Comparison of ENCODE assay signal across 31 cellular contexts in the genomic region with DNA sequence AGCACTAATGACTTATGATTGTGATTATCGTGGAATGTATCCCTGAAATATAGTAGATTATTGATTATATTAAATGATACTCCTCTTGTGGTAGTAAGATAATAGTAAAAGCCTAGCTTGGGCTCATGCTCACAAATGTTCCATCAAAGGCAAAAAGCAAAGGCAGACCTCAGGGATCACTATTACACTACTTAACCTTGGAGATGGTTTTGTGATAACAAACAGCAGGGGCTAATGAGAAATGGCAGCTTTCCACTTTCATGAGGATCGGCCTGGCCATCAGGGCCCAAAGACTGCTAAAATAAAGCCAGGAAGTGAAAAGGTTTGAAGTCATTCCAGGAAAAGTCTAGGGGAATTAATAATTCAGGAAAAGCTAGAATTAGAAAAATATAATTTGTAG.
"Had no signal": no experiment of that assay in that cellular context is flagged by ENCODE, and none has a peak within 500 bp of the region (broad histone marks: within the 10 kb centered on the region; RNA-seq: fewer than 3 reads in every experiment).

No MANE protein-coding gene starts in this region.

- H3K9me3 ChIP-seq: ascending aorta, MG63 had no signal

- H3K27ac ChIP-seq: ascending aorta, cardiac muscle cell, PC-9, RWPE1 had no signal

- H3K4me3 ChIP-seq: ascending aorta, cardiac muscle cell, MG63, PC-9 had no signal

- H3K36me3 ChIP-seq: ascending aorta, cardiac muscle cell, MG63 had no signal

- H3K27me3 ChIP-seq: ascending aorta, cardiac muscle cell, MG63 had no signal

- DNase-seq: activated CD4-positive, alpha-beta T cell treated with anti-CD3 and anti-CD28 coated beads for 36 hours; activated CD4-positive, alpha-beta T cell treated with anti-CD3 and anti-CD28 coated beads, Interleukin-2, amount 10 ng/mL, durations not matched to agents 7 days and 5 days; activated CD4-positive, alpha-beta T cell treated with anti-CD3 and anti-CD28 coated beads, Interleukin-2, amount 50 U/mL, for 48 hours; activated CD8-positive, alpha-beta T cell treated with anti-CD3 and anti-CD28 coated beads, Interleukin-2, amount 10 ng/mL, durations not matched to agents 7 days and 5 days; activated gamma-delta T cell; activated naive CD4-positive, alpha-beta T cell treated with Interleukin-2 at 50 U/mL for 16 hours; activated naive CD8-positive, alpha-beta T cell treated with anti-CD3 and anti-CD28 coated beads, Interleukin-2, amount 10 ng/mL, durations not matched to agents 7 days and 5 days; activated T-cell treated with anti-CD3 and anti-CD28 coated beads, Interleukin-2, amount 50 U/mL, for 24 hours; amygdala; Kasumi-1; KG1; MG63; NCI-H1048; NCI-H1105 treated with DMSO at 0.1 percent for 48 hours; NCI-H1436; NCI-H1694; NCI-H1930; NCI-H2081 treated with DMSO at 0.1 percent for 48 hours; NCI-H2171; NCI-H510A; NCI-H526; NCI-H82; NK-92 treated with Interleukin-12 subunit alpha and Interleukin-12 subunit beta, amount 100 ng/mL, for 24 hours; PC-9; SIG-M5 had no signal

- ATAC-seq: activated CD4-positive, alpha-beta T cell treated with anti-CD3 and anti-CD28 coated beads for 36 hours; activated CD4-positive, CD25-positive, alpha-beta regulatory T cell treated with anti-CD3 and anti-CD28 coated beads, Interleukin-2, amount 50 U/mL, for 24 hours; activated CD8-positive, alpha-beta T cell treated with anti-CD3 and anti-CD28 coated beads, Interleukin-2, amount 10 ng/mL, durations not matched to agents 7 days and 5 days; Right ventricle myocardium inferior; WTC11 had no signal

- H3K4me2 ChIP-seq: PC-9 had no signal

- H3K4me1 ChIP-seq: ascending aorta had no signal

- H2AFZ ChIP-seq: PC-9 had no signal
